ENCODE assay signal across 9 cellular contexts in genomic region chr12:40692617-40693502, GRCh38. TPM values are rescaled to one million over a fixed set of nuclear protein-coding genes. Genes with fewer than 3 reads are reported as not detected.
DNase-seq lines count a peak whose midpoint lies in the region; ATAC-seq lines count a peak whose summit lies in the region.
"Had no signal": no experiment of that assay in that cellular context is flagged by ENCODE, and none has a peak within 500 bp of the region (broad histone marks: within the 10 kb centered on the region; RNA-seq: fewer than 3 reads in every experiment).

No MANE protein-coding gene starts in this region.

- ATAC-seq in GM18498 (IDR thresholded peaks at IDR 0.05; ENCODE audit: unreplicated experiment) (peak; percentile 25), left cardiac atrium (peak; percentile 47 to 63)
- no peak for ATAC-seq in activated naive CD4-positive, alpha-beta T cell treated with anti-CD3 and anti-CD28 coated beads, Interleukin-2, amount 50 U/mL, for 72 hours

- DNase-seq in NCI-H748 treated with DMSO at 0.1 percent for 48 hours (lab: John Stamatoyannopoulos, UW): peak; percentile 43
- DNase-seq in left cardiac atrium: no peak
- DNase-seq in renal cortical epithelial cell (ENCODE audit: low read depth): peak; percentile 2
- DNase-seq in T-helper 2 cell: no peak
- DNase-seq in activated naive CD4-positive, alpha-beta T cell treated with anti-CD3 and anti-CD28 coated beads, Interleukin-2, amount 50 U/mL, for 72 hours (ENCODE audit: low spot score in 2 of 2): no peak
- DNase-seq in stimulated activated CD4-positive, alpha-beta T cell treated with anti-CD3 and anti-CD28 coated beads, Interleukin-4, amount 100 ng/mL, for 4 hours: no peak
- no peak for DNase-seq in NOMO-1 treated with dmso at 0.1 percent for 144 hours (lab: John Stamatoyannopoulos, UW; ENCODE audit: unreplicated experiment)

- H3K9me3 Mint-ChIP-seq in activated naive CD4-positive, alpha-beta T cell treated with anti-CD3 and anti-CD28 coated beads, Interleukin-2, amount 50 U/mL, for 72 hours: peaks cover 0 to 4% of the 10 kb centered on the region in 2 donors
- H3K9me3 Mint-ChIP-seq: activated naive CD4-positive, alpha-beta T cell treated with anti-CD3 and anti-CD28 coated beads, Interleukin-2, amount 50 U/mL, for 24 hours had no signal

- no peak overlapping the region for H3K27ac Mint-ChIP-seq in activated naive CD4-positive, alpha-beta T cell treated with anti-CD3 and anti-CD28 coated beads, Interleukin-2, amount 50 U/mL, for 72 hours
- H3K27ac Mint-ChIP-seq: activated naive CD4-positive, alpha-beta T cell treated with anti-CD3 and anti-CD28 coated beads, Interleukin-2, amount 50 U/mL, for 24 hours had no signal

- no peaks in the 10 kb centered on the region for H3K36me3 Mint-ChIP-seq in activated naive CD4-positive, alpha-beta T cell treated with anti-CD3 and anti-CD28 coated beads, Interleukin-2, amount 50 U/mL, for 72 hours
- H3K36me3 Mint-ChIP-seq: activated naive CD4-positive, alpha-beta T cell treated with anti-CD3 and anti-CD28 coated beads, Interleukin-2, amount 50 U/mL, for 24 hours had no signal

- intact Hi-C loops in left cardiac atrium (cut with DNase I): no loop called here

RNA-seq across cellular contexts. Expression of gene CNTN1, which starts 0.6 kb away (rescaled TPM):
- total RNA-seq in left cardiac atrium (under 1 TPM; 0.44 to 0.68 TPM), renal cortical epithelial cell (2.0 and 4.5 TPM in 2 replicates)
- not detected for total RNA-seq in activated naive CD4-positive, alpha-beta T cell treated with anti-CD3 and anti-CD28 coated beads, Interleukin-2, amount 50 U/mL, for 72 hours

Comparison
In these comparisons a context has a peak if more than half of its experiments do, and no peak if none do; other contexts are left out.
1. ATAC-seq: peak in GM18498 (single experiment) and left cardiac atrium (2 of 2); none in activated naive CD4-positive, alpha-beta T cell treated with anti-CD3 and anti-CD28 coated beads, Interleukin-2, amount 50 U/mL, for 72 hours (0 of 2).
2. DNase-seq: peak in NCI-H748 treated with DMSO at 0.1 percent for 48 hours (single experiment) and renal cortical epithelial cell (single experiment); none in left cardiac atrium (single experiment), T-helper 2 cell (0 of 5), activated naive CD4-positive, alpha-beta T cell treated with anti-CD3 and anti-CD28 coated beads, Interleukin-2, amount 50 U/mL, for 72 hours (0 of 2), stimulated activated CD4-positive, alpha-beta T cell treated with anti-CD3 and anti-CD28 coated beads, Interleukin-4, amount 100 ng/mL, for 4 hours (0 of 2) and NOMO-1 treated with dmso at 0.1 percent for 144 hours (single experiment).